9 cellular contexts compared by ENCODE assay signal in the genomic region with DNA sequence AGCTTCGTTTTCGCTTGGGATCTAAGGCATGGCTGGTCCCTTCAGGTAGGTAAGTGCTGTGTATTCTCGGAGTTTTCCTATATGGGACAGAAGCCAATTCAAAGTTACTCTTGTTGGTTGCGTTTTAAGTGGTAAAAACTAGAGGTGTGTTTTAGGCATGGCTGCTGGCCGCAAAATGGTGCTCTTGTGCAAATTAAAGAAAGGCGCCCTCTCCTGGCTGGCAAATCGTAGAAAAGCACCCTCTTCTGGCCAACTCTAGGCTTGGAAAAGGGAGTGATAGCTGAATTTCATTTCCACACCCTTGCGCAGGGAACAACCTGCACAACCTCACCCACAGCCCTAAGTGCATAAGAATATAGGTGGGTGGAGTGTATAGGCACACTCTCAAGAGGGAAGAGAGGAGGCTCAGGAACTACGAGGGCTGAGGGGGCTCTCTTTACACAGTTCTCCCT. TPM values are rescaled to one million over a fixed set of nuclear protein-coding genes. Genes with fewer than 3 reads are reported as not detected.
DNase-seq lines count a peak whose midpoint lies in the region; ATAC-seq and TF ChIP-seq lines count a peak whose summit lies in the region.
"Had no signal": no experiment of that assay in that cellular context is flagged by ENCODE, and none has a peak within 500 bp of the region (broad histone marks: within the 10 kb centered on the region; RNA-seq: fewer than 3 reads in every experiment).

No MANE protein-coding gene starts in this region.

- DNase-seq in EH (ENCODE audit: low read depth) (peak; percentile 37), head of caudate nucleus (peak in 40 of 42 donors; percentile 16 to 83 (median 50)), testis (peak; percentile 57), NCI-H187 treated with DMSO at 0.1 percent for 48 hours (lab: John Stamatoyannopoulos, UW) (no peak)
- peak; percentile 16 to 31 for DNase-seq in activated CD4-positive, alpha-beta T cell treated with anti-CD3 and anti-CD28 coated beads for 4 hours

- TF ChIP-seq POLR2A in testis (IDR thresholded peaks at IDR 0.05): no peak

- H3K27me3 ChIP-seq in testis: no peaks in the 10 kb centered on the region

- H3K27ac ChIP-seq in testis: no peak overlapping the region
- H3K27ac ChIP-seq: neutrophil had no signal

- ATAC-seq in GM19324 (IDR thresholded peaks at IDR 0.05; ENCODE audit: low FRiP score, unreplicated experiment) (no peak), HG02885 (IDR thresholded peaks at IDR 0.05; ENCODE audit: poor library complexity, unreplicated experiment) (no peak)

- no peak for TF ChIP-seq EP300 in Ishikawa (IDR thresholded peaks at IDR 0.05; ENCODE audit: borderline replicate concordance)

- no peak overlapping the region for H3K4me3 ChIP-seq in testis

- TF ChIP-seq CTCF in testis (IDR thresholded peaks at IDR 0.05): peak in 2 of 3 experiments; percentile 21 to 39

- intact Hi-C loops in head of caudate nucleus (cut with DNase I): no loop called here
- intact Hi-C loops in testis (cut with DNase I; ENCODE audit: low total_unique reads): no loop called here

- TF ChIP-seq RAD21 in Ishikawa (IDR thresholded peaks at IDR 0.05; ENCODE audit: low read depth): peak; percentile 26

- no peaks in the 10 kb centered on the region for H3K4me1 ChIP-seq in testis

- no peaks in the 10 kb centered on the region for H3K9me3 ChIP-seq in testis
- H3K9me3 ChIP-seq: neutrophil had no signal

- H3K36me3 ChIP-seq in testis (ENCODE audit: low read depth, missing control alignments): no peaks in the 10 kb centered on the region
- H3K36me3 ChIP-seq: neutrophil had no signal

- WGBS in testis, 2 donors: 66 to 67% methylated on average over 9 of the region's 9 CpGs

TF ChIP-seq in Ishikawa, 13 proteins besides CTCF, POLR2A, EP300 and RAD21:
- TF ChIP-seq, protein P1, sequence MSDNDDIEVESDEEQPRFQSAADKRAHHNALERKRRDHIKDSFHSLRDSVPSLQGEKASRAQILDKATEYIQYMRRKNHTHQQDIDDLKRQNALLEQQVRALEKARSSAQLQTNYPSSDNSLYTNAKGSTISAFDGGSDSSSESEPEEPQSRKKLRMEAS (IDR thresholded peaks at IDR 0.05): no peak
- peak; percentile 47; the same call in 1 of the 2 replicates for TF ChIP-seq YY1 (IDR thresholded peaks at IDR 0.05; ENCODE audit: low read depth)

RNA-seq across cellular contexts. Expression of a gene that starts 23.5 kb away (rescaled TPM):
- total RNA-seq in testis: under 1 TPM; 0.37 to 0.39 TPM
- 0.94 TPM for polyA plus RNA-seq in testis (ENCODE audit: insufficient read depth, low read depth, low replicate concordance)
